Comparison of ENCODE assay signal across 16 cellular contexts in the genomic region with DNA sequence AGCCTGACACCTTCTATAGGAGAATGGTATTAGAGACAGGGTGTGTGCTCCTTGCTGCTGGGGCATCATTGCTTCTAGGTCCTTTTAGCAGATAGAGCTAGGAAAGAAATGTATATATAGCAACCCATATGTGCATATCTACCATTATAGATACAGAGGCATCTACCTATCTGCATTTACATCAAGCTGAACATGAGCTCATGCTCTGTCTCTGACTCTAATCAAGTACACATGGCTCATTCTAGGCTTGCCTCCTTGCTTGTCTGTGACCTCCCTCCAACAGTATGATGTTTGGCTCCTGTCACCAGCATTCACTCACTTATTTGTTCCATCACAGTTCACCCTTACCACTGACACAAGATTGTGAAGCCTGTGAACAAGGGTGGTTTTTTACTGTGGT.
DNase-seq lines count a peak whose midpoint lies in the region; ATAC-seq and TF ChIP-seq lines count a peak whose summit lies in the region.
"Had no signal": no experiment of that assay in that cellular context is flagged by ENCODE, and none has a peak within 500 bp of the region (broad histone marks: within the 10 kb centered on the region; RNA-seq: fewer than 3 reads in every experiment).

No MANE protein-coding gene starts in this region.

- peaks cover 2 to 10% (median 5%) of the 10 kb centered on the region in 8 donors for H3K9me3 Mint-ChIP-seq in CD4-positive, alpha-beta memory T cell
- H3K9me3 Mint-ChIP-seq in effector memory CD8-positive, alpha-beta T cell, result no peaks in the 10 kb centered on the region
- no peaks in the 10 kb centered on the region for H3K9me3 Mint-ChIP-seq in stimulated activated naive B cell treated with anti-CD40 and anti-IgM and Interleukin-4, amounts not matched to agents 10 μg/mL and 1 μg/mL and 100 μg/mL, for 72 hours
- H3K9me3 Mint-ChIP-seq in natural killer cell, result no peaks in the 10 kb centered on the region

- POLR2A ChIA-PET in CD4-positive, alpha-beta memory T cell (lab: Charles Lee; ENCODE audit: partially characterized antibody), result interaction anchor here (1.0 kb wide), 1 partner anchor 9 kb away, joined by 3 read pairs; no protein-coding TSS in a partner anchor

- H3K36me3 Mint-ChIP-seq in CD4-positive, alpha-beta memory T cell, result peaks cover 34 to 35% of the 10 kb centered on the region in 2 donors
- peaks cover 3% of the 10 kb centered on the region for H3K36me3 Mint-ChIP-seq in effector memory CD8-positive, alpha-beta T cell (ENCODE audit: insufficient read depth)
- H3K36me3 Mint-ChIP-seq in stimulated activated naive B cell treated with anti-CD40 and anti-IgM and Interleukin-4, amounts not matched to agents 10 μg/mL and 1 μg/mL and 100 μg/mL, for 72 hours, result peaks cover 34 to 59% of the 10 kb centered on the region in 2 donors
- no peaks in the 10 kb centered on the region for H3K36me3 Mint-ChIP-seq in natural killer cell

- H3K4me3 Mint-ChIP-seq in CD4-positive, alpha-beta memory T cell, result no peak overlapping the region
- no peak overlapping the region for H3K4me3 Mint-ChIP-seq in effector memory CD8-positive, alpha-beta T cell
- H3K4me3 Mint-ChIP-seq in stimulated activated naive B cell treated with anti-CD40 and anti-IgM and Interleukin-4, amounts not matched to agents 10 μg/mL and 1 μg/mL and 100 μg/mL, for 72 hours, result no peak overlapping the region
- H3K4me3 Mint-ChIP-seq in natural killer cell, result no peak overlapping the region

- H3K27ac ChIP-seq in CD4-positive, alpha-beta memory T cell (ENCODE audit: low read depth, low read length), result no peak overlapping the region
- H3K27ac ChIP-seq: BLaER1, KMS-11 had no signal

- no peak overlapping the region for H3K4me3 ChIP-seq in CD4-positive, alpha-beta memory T cell (ENCODE audit: low read length in 2 of 2)
- H3K4me3 ChIP-seq: BLaER1 had no signal

- no peak for TF ChIP-seq CTCF in natural killer cell (IDR thresholded peaks at IDR 0.05)

- peaks cover 4 to 11% (median 6%) of the 10 kb centered on the region in 4 donors for H3K4me1 Mint-ChIP-seq in CD4-positive, alpha-beta memory T cell
- peaks cover 4 to 9% of the 10 kb centered on the region in 2 donors for H3K4me1 Mint-ChIP-seq in effector memory CD8-positive, alpha-beta T cell (ENCODE audit: low read depth in 2 of 2)
- no peaks in the 10 kb centered on the region for H3K4me1 Mint-ChIP-seq in stimulated activated naive B cell treated with anti-CD40 and anti-IgM and Interleukin-4, amounts not matched to agents 10 μg/mL and 1 μg/mL and 100 μg/mL, for 72 hours
- H3K4me1 Mint-ChIP-seq in natural killer cell, result peaks cover 4 to 10% of the 10 kb centered on the region in 2 donors

- no peaks in the 10 kb centered on the region for H3K4me1 ChIP-seq in CD4-positive, alpha-beta memory T cell (ENCODE audit: insufficient read depth, low read length)
- H3K4me1 ChIP-seq: BLaER1 had no signal

- H3K9me3 ChIP-seq in CD4-positive, alpha-beta memory T cell (ENCODE audit: control insufficient read depth in 1 of 2, low read length in 2 of 2), result no peaks in the 10 kb centered on the region

- H3K27ac Mint-ChIP-seq in CD4-positive, alpha-beta memory T cell, result peak overlapping the region in 5 of 7 donors; percentile 2 to 74 (median 38)
- H3K27ac Mint-ChIP-seq in effector memory CD8-positive, alpha-beta T cell, result peak overlapping the region; percentile 8 to 11
- H3K27ac Mint-ChIP-seq in stimulated activated naive B cell treated with anti-CD40 and anti-IgM and Interleukin-4, amounts not matched to agents 10 μg/mL and 1 μg/mL and 100 μg/mL, for 72 hours, result peak overlapping the region; percentile 34
- H3K27ac Mint-ChIP-seq in natural killer cell, result peak overlapping the region in 1 of 2 donors; percentile 5

- intact Hi-C loops in CD4-positive, alpha-beta memory T cell (cut with micrococcal nuclease), result no loop called here
- intact Hi-C loops in natural killer cell (cut with micrococcal nuclease), result no loop called here

- CTCF ChIA-PET in CD4-positive, alpha-beta memory T cell (lab: Charles Lee; ENCODE audit: partially characterized antibody), result interaction anchor here (1.2 to 2.1 kb wide), 2 partner anchors 10 to 36 kb away, joined by 3 to 6 read pairs; no protein-coding TSS in a partner anchor

- H3K27me3 ChIP-seq in CD4-positive, alpha-beta memory T cell (ENCODE audit: insufficient read depth, low read length), result no peaks in the 10 kb centered on the region
- H3K27me3 ChIP-seq: BLaER1 had no signal

- ATAC-seq in SK-N-SH treated with all-trans-retinoic acid at 6 μM for 48 hours, result peak; percentile 30; the same call in 1 of the 3 replicates
- no peak for ATAC-seq in effector memory CD8-positive, alpha-beta T cell (replicated peaks)
- no peak for ATAC-seq in stimulated activated naive B cell treated with anti-CD40 and anti-IgM and Interleukin-4, amounts not matched to agents 10 μg/mL and 1 μg/mL and 100 μg/mL, for 72 hours (replicated peaks)
- ATAC-seq in natural killer cell, result no peak
- ATAC-seq: PC-3 had no signal

- H3K36me3 ChIP-seq in CD4-positive, alpha-beta memory T cell (ENCODE audit: insufficient read depth, low read length), result no peaks in the 10 kb centered on the region

- H3K27me3 Mint-ChIP-seq in CD4-positive, alpha-beta memory T cell, result no peaks in the 10 kb centered on the region
- no peaks in the 10 kb centered on the region for H3K27me3 Mint-ChIP-seq in effector memory CD8-positive, alpha-beta T cell
- no peaks in the 10 kb centered on the region for H3K27me3 Mint-ChIP-seq in stimulated activated naive B cell treated with anti-CD40 and anti-IgM and Interleukin-4, amounts not matched to agents 10 μg/mL and 1 μg/mL and 100 μg/mL, for 72 hours
- H3K27me3 Mint-ChIP-seq in natural killer cell (ENCODE audit: low read depth in 2 of 2), result no peaks in the 10 kb centered on the region

- DNase-seq in CD4-positive, alpha-beta memory T cell, result no peak
- DNase-seq in effector memory CD8-positive, alpha-beta T cell, result no peak
- no peak for DNase-seq in stimulated activated naive B cell treated with anti-CD40 and anti-IgM and Interleukin-4, amounts not matched to agents 10 μg/mL and 1 μg/mL and 100 μg/mL, for 72 hours
- DNase-seq in activated T-cell treated with anti-CD3 and anti-CD28 coated beads, Interleukin-2, amount 50 U/mL, for 1 hour, result no peak
- no peak for DNase-seq in natural killer cell
- no peak for DNase-seq in activated CD4-positive, alpha-beta T cell treated with anti-CD3 and anti-CD28 coated beads for 1 hour
- DNase-seq: COR-L47, DMS 273 treated with DMSO at 0.1 percent for 48 hours, MV-4-11, NCI-H187 treated with DMSO at 0.1 percent for 48 hours, PC-3, RPMI8226, SHP77 treated with DMSO at 0.1 percent for 48 hours had no signal

TF ChIP-seq in SK-N-SH treated with all-trans-retinoic acid at 6 μM for 48 hours, 23 proteins besides CTCF, POLR2A, EP300 and RAD21:
- TF ChIP-seq, protein P1, sequence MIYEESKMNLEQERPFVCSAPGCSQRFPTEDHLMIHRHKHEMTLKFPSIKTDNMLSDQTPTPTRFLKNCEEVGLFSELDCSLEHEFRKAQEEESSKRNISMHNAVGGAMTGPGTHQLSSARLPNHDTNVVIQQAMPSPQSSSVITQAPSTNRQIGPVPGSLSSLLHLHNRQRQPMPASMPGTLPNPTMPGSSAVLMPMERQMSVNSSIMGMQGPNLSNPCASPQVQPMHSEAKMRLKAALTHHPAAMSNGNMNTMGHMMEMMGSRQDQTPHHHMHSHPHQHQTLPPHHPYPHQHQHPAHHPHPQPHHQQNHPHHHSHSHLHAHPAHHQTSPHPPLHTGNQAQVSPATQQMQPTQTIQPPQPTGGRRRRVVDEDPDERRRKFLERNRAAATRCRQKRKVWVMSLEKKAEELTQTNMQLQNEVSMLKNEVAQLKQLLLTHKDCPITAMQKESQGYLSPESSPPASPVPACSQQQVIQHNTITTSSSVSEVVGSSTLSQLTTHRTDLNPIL (CRISPR knock-in tag; IDR thresholded peaks at IDR 0.05; ENCODE audit: low read depth), result no peak
- TF ChIP-seq, protein P2, sequence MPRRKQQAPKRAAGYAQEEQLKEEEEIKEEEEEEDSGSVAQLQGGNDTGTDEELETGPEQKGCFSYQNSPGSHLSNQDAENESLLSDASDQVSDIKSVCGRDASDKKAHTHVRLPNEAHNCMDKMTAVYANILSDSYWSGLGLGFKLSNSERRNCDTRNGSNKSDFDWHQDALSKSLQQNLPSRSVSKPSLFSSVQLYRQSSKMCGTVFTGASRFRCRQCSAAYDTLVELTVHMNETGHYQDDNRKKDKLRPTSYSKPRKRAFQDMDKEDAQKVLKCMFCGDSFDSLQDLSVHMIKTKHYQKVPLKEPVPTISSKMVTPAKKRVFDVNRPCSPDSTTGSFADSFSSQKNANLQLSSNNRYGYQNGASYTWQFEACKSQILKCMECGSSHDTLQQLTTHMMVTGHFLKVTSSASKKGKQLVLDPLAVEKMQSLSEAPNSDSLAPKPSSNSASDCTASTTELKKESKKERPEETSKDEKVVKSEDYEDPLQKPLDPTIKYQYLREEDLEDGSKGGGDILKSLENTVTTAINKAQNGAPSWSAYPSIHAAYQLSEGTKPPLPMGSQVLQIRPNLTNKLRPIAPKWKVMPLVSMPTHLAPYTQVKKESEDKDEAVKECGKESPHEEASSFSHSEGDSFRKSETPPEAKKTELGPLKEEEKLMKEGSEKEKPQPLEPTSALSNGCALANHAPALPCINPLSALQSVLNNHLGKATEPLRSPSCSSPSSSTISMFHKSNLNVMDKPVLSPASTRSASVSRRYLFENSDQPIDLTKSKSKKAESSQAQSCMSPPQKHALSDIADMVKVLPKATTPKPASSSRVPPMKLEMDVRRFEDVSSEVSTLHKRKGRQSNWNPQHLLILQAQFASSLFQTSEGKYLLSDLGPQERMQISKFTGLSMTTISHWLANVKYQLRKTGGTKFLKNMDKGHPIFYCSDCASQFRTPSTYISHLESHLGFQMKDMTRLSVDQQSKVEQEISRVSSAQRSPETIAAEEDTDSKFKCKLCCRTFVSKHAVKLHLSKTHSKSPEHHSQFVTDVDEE (CRISPR knock-in tag; IDR thresholded peaks at IDR 0.05), result peak; percentile 70; the same call in 1 of the 2 replicates
- peak; percentile 64; the same call in 1 of the 2 replicates for TF ChIP-seq TCF4 (CRISPR knock-in tag; IDR thresholded peaks at IDR 0.05; ENCODE audit: borderline replicate concordance)
- TF ChIP-seq ISL1 (CRISPR knock-in tag; IDR thresholded peaks at IDR 0.05), result no peak
- TF ChIP-seq ZNF565 (CRISPR knock-in tag; conservative IDR thresholded peaks at IDR 0.05; ENCODE audit: low read depth), result no peak
